ENCODE assay signal across 19 cellular contexts in genomic region chr22:38770257-38770949, GRCh38. TPM values are rescaled to one million over a fixed set of nuclear protein-coding genes. Genes with fewer than 3 reads are reported as not detected.
DNase-seq lines count a peak whose midpoint lies in the region; ATAC-seq and TF ChIP-seq lines count a peak whose summit lies in the region.
"Had no signal": no experiment of that assay in that cellular context is flagged by ENCODE, and none has a peak within 500 bp of the region (broad histone marks: within the 10 kb centered on the region; RNA-seq: fewer than 3 reads in every experiment).

No MANE protein-coding gene starts in this region.

- dilution Hi-C loops in mammary epithelial cell (cut with HindIII; ENCODE audit: low sequenced_read_pairs), result no loop called here

- no peak overlapping the region for H2BK12ac ChIP-seq in mesenchymal stem cell (ENCODE audit: low read length in 2 of 2)

- H3K36me3 Mint-ChIP-seq in chondrocyte (ENCODE audit: low read depth), result peaks cover under 1% of the 10 kb centered on the region
- H3K36me3 Mint-ChIP-seq in stimulated activated memory B cell treated with anti-CD40 and anti-IgM and Interleukin-4, amounts not matched to agents 10 μg/mL and 1 μg/mL and 100 μg/mL, for 72 hours, result no peaks in the 10 kb centered on the region
- H3K36me3 Mint-ChIP-seq: CD4-positive, alpha-beta memory T cell had no signal

- ATAC-seq in stimulated activated memory B cell treated with anti-CD40 and anti-IgM and Interleukin-4, amounts not matched to agents 10 μg/mL and 1 μg/mL and 100 μg/mL, for 72 hours, result no peak
- ATAC-seq: A549 had no signal

- H3K18ac ChIP-seq in mesenchymal stem cell (ENCODE audit: low read depth in 1 of 2, low read length in 2 of 2), result no peak overlapping the region

- no peaks in the 10 kb centered on the region for H3K9me3 Mint-ChIP-seq in chondrocyte (ENCODE audit: low read depth)
- no peaks in the 10 kb centered on the region for H3K9me3 Mint-ChIP-seq in stimulated activated memory B cell treated with anti-CD40 and anti-IgM and Interleukin-4, amounts not matched to agents 10 μg/mL and 1 μg/mL and 100 μg/mL, for 72 hours
- H3K9me3 Mint-ChIP-seq: CD4-positive, alpha-beta memory T cell had no signal

- H3K4ac ChIP-seq in mesenchymal stem cell (ENCODE audit: low read depth in 1 of 2, low read length in 2 of 2), result no peak overlapping the region

- H3K79me2 ChIP-seq in mammary epithelial cell (ENCODE audit: insufficient read depth, low read length), result no peaks in the 10 kb centered on the region

- H2BK120ac ChIP-seq in mesenchymal stem cell (ENCODE audit: low read depth, low read length), result no peak overlapping the region

- intact Hi-C loops in A673 (cut with micrococcal nuclease; ENCODE audit: unreplicated experiment) (no loop called here), mammary epithelial cell (cut with micrococcal nuclease) (no loop called here)

- no peak overlapping the region for H2BK5ac ChIP-seq in mesenchymal stem cell (ENCODE audit: low read depth, low read length, poor library complexity, severe bottlenecking)

- DNase-seq in A673 (ENCODE audit: low spot score), result no peak
- DNase-seq in chondrocyte (ENCODE audit: low spot score), result peak; percentile 72
- no peak for DNase-seq in mesenchymal stem cell
- no peak for DNase-seq in NCI-H2081 (lab: John Stamatoyannopoulos, UW)
- DNase-seq in mammary epithelial cell, result no peak
- DNase-seq in GM13976 (ENCODE audit: low spot score), result no peak
- DNase-seq: 8988T; C1 segment of cervical spinal cord; Calu3; CD4-positive, alpha-beta memory T cell; COR-L47; DMS53; DMS79 treated with DMSO at 0.1 percent for 48 hours; GF-D8; GM23248; H7; HCEC 1CT had no signal

- no peak overlapping the region for H3K9ac ChIP-seq in mesenchymal stem cell (ENCODE audit: low read length)
- H3K9ac ChIP-seq in mammary epithelial cell (ENCODE audit: insufficient read depth, low read length), result no peak overlapping the region
- H3K9ac ChIP-seq: GM23248 had no signal

- H2AFZ ChIP-seq in mesenchymal stem cell (ENCODE audit: low read depth, low read length) (no peak overlapping the region), mammary epithelial cell (ENCODE audit: low read depth, low read length) (no peak overlapping the region)
- H2AFZ ChIP-seq: GM23248 had no signal

- no peak overlapping the region for H3K27ac Mint-ChIP-seq in chondrocyte (ENCODE audit: unreplicated experiment)
- peak overlapping the region; percentile 10 for H3K27ac Mint-ChIP-seq in stimulated activated memory B cell treated with anti-CD40 and anti-IgM and Interleukin-4, amounts not matched to agents 10 μg/mL and 1 μg/mL and 100 μg/mL, for 72 hours

- in situ Hi-C loops in mammary epithelial cell (cut with MboI; ENCODE audit: low sequenced_read_pairs in 2 of 2), result loop anchor here in 1 of 2 donors (25.0 kb wide), 2 partner anchors 242 to 542 kb away; partner anchors contain the start of genes APOBEC3C, APOBEC3D and RPL3
- in situ Hi-C loops in GM13976 (cut with MboI; ENCODE audit: low sequenced_read_pairs, unreplicated experiment), result no loop called here

- H3K9me3 ChIP-seq in A673 (ENCODE audit: low read depth, low read length, poor library complexity, severe bottlenecking), result no peaks in the 10 kb centered on the region
- no peaks in the 10 kb centered on the region for H3K9me3 ChIP-seq in mesenchymal stem cell (ENCODE audit: control insufficient read depth, low read length)
- no peaks in the 10 kb centered on the region for H3K9me3 ChIP-seq in mammary epithelial cell (replicated peaks; ENCODE audit: insufficient read depth, low read length)
- H3K9me3 ChIP-seq: A549 had no signal

- no TSS peak for BruUV-seq in A673 (replicated peaks; lab: Mats Ljungman, UMichigan)
- BruUV-seq in mammary epithelial cell (replicated peaks; lab: Mats Ljungman, UMichigan), result no TSS peak

- no peaks in the 10 kb centered on the region for H3K27me3 Mint-ChIP-seq in chondrocyte (ENCODE audit: low read depth)
- H3K27me3 Mint-ChIP-seq in stimulated activated memory B cell treated with anti-CD40 and anti-IgM and Interleukin-4, amounts not matched to agents 10 μg/mL and 1 μg/mL and 100 μg/mL, for 72 hours, result no peaks in the 10 kb centered on the region
- H3K27me3 Mint-ChIP-seq: CD4-positive, alpha-beta memory T cell had no signal

- no peak overlapping the region for H3K4me2 ChIP-seq in mesenchymal stem cell (ENCODE audit: low read length, poor library complexity, severe bottlenecking)
- no peak overlapping the region for H3K4me2 ChIP-seq in mammary epithelial cell (ENCODE audit: insufficient read depth, low read depth, low read length)
- H3K4me2 ChIP-seq: A549 had no signal

- H4K91ac ChIP-seq in mesenchymal stem cell (ENCODE audit: low read length), result peak overlapping the region; percentile 25

- no peak overlapping the region for H4K8ac ChIP-seq in mesenchymal stem cell (ENCODE audit: low read length)

- no peak overlapping the region for H3K4me3 Mint-ChIP-seq in chondrocyte (ENCODE audit: unreplicated experiment)
- no peak overlapping the region for H3K4me3 Mint-ChIP-seq in stimulated activated memory B cell treated with anti-CD40 and anti-IgM and Interleukin-4, amounts not matched to agents 10 μg/mL and 1 μg/mL and 100 μg/mL, for 72 hours
- H3K4me3 Mint-ChIP-seq: CD4-positive, alpha-beta memory T cell had no signal

- H3K36me3 ChIP-seq in A673 (ENCODE audit: insufficient read depth, low read length, poor library complexity, severe bottlenecking) (no peaks in the 10 kb centered on the region), mesenchymal stem cell (ENCODE audit: control insufficient read depth in 1 of 2, insufficient read depth in 2 of 2, low read depth in 1 of 2, low read length in 2 of 2) (no peaks in the 10 kb centered on the region), mammary epithelial cell (ENCODE audit: insufficient read depth, low read length) (no peaks in the 10 kb centered on the region)

- H4K20me1 ChIP-seq in mammary epithelial cell (ENCODE audit: insufficient read depth, low read length), result no peaks in the 10 kb centered on the region

- 88% methylated on average over 16 of the region's 16 CpGs for WGBS in mesenchymal stem cell
- WGBS in mammary epithelial cell (ENCODE audit: low coverage, missing lambda C conversion rate), result 95% methylated on average over 13 of the region's 16 CpGs

- H3K27me3 ChIP-seq in A673 (replicated peaks; ENCODE audit: insufficient read depth, low read depth, low read length, poor library complexity), result no peaks in the 10 kb centered on the region
- H3K27me3 ChIP-seq in mesenchymal stem cell (ENCODE audit: control insufficient read depth in 1 of 2, insufficient read depth in 1 of 2, low read length in 2 of 2), result peaks cover 0 to 6% of the 10 kb centered on the region in 2 experiments
- no peaks in the 10 kb centered on the region for H3K27me3 ChIP-seq in mammary epithelial cell (ENCODE audit: insufficient read depth, low read length)

- H3K23ac ChIP-seq in mesenchymal stem cell (ENCODE audit: low read length in 2 of 2), result no peak overlapping the region

- H3K79me1 ChIP-seq in mesenchymal stem cell (replicated peaks; ENCODE audit: low read length, poor library complexity, severe bottlenecking), result no peaks in the 10 kb centered on the region

- H3K4me1 ChIP-seq in A673 (ENCODE audit: insufficient read depth, low read length, poor library complexity, severe bottlenecking) (peaks cover 31% of the 10 kb centered on the region), mesenchymal stem cell (ENCODE audit: control insufficient read depth, insufficient read depth, low read depth, low read length) (peaks cover 10% of the 10 kb centered on the region), mammary epithelial cell (ENCODE audit: insufficient read depth, low read length) (peaks cover 18% of the 10 kb centered on the region)

- no peaks in the 10 kb centered on the region for H3K4me1 Mint-ChIP-seq in chondrocyte (ENCODE audit: low read depth)
- H3K4me1 Mint-ChIP-seq in stimulated activated memory B cell treated with anti-CD40 and anti-IgM and Interleukin-4, amounts not matched to agents 10 μg/mL and 1 μg/mL and 100 μg/mL, for 72 hours, result peaks cover 13% of the 10 kb centered on the region

- POLR2A ChIA-PET in A673 (lab: Charles Lee; ENCODE audit: low non-redundant PET), result interaction anchor here (0.6 kb wide), 1 partner anchor 12 kb away, joined by 12 read pairs; no protein-coding TSS in a partner anchor

- TF ChIP-seq CTCF in A673 (conservative IDR thresholded peaks at IDR 0.05; ENCODE audit: low read depth, low read length) (no peak), chondrocyte (IDR thresholded peaks at IDR 0.05) (no peak), mammary epithelial cell (conservative IDR thresholded peaks at IDR 0.05 in 1 of 2, IDR thresholded peaks at IDR 0.05 in 1 of 2; ENCODE audit: extremely low read depth in 1 of 2, insufficient read depth in 1 of 2, low read depth in 1 of 2, low read length in 2 of 2) (no peak), GM13976 (IDR thresholded peaks at IDR 0.05; ENCODE audit: borderline replicate concordance, control extremely low read depth, extremely low read depth, insufficient read depth, missing control alignments) (no peak)

- H3K14ac ChIP-seq in mesenchymal stem cell (ENCODE audit: low read length in 2 of 2), result no peak overlapping the region

- CTCF ChIA-PET in A673 (lab: Charles Lee), result interaction anchor here (0.6 to 1.7 kb wide), 3 partner anchors 100 to 561 kb away, joined by 4 to 24 read pairs (median 5); partner anchors contain the start of gene CBX6
- CTCF ChIA-PET in mammary epithelial cell (lab: Charles Lee; ENCODE audit: low non-redundant PET), result interaction anchor here (0.5 kb wide), 1 partner anchor 233 kb away, joined by 5 read pairs; no protein-coding TSS in a partner anchor

- H2BK15ac ChIP-seq in mesenchymal stem cell (ENCODE audit: low read depth, poor library complexity, severe bottlenecking), result no peak overlapping the region

- peak overlapping the region; percentile 54 for H3K27ac ChIP-seq in A673 (ENCODE audit: low read depth, low read length, poor library complexity, severe bottlenecking)
- H3K27ac ChIP-seq in mesenchymal stem cell (ENCODE audit: low read length, poor library complexity, severe bottlenecking), result no peak overlapping the region
- H3K27ac ChIP-seq in mammary epithelial cell (ENCODE audit: insufficient read depth, low read depth, low read length), result no peak overlapping the region
- H3K27ac ChIP-seq: GM23248 had no signal

- H2AK5ac ChIP-seq in mesenchymal stem cell (ENCODE audit: low read length, severe bottlenecking), result no peak overlapping the region

- H3K4me3 ChIP-seq in A673 (ENCODE audit: low read depth, low read length, poor library complexity, severe bottlenecking) (no peak overlapping the region), mesenchymal stem cell (ENCODE audit: insufficient read depth in 1 of 2, low read depth in 1 of 2, low read length in 2 of 2) (no peak overlapping the region), mammary epithelial cell (replicated peaks in 1 of 3; ENCODE audit: insufficient read depth in 1 of 3, low read depth in 2 of 3, low read length in 3 of 3) (no peak overlapping the region)
- H3K4me3 ChIP-seq: A549, GM23248 had no signal

RNA-seq across cellular contexts. Expression of gene SUN2, which starts 14.6 kb away (rescaled TPM):
- total RNA-seq in A673 (2021) (104 and 110 TPM in 2 replicates), chondrocyte (89.6 to 124 TPM (median 124 TPM) in 3 replicates), mammary epithelial cell (100 to 1,000 TPM in 1 of 2 donors, 10 to 100 TPM in 1; 70.3 to 106 TPM)
- 22.3 TPM for polyA plus RNA-seq in mesenchymal stem cell (2013, experiment 1 of 2)
- 21.7 TPM for polyA plus RNA-seq in mesenchymal stem cell (2013, experiment 2 of 2)
- polyA plus RNA-seq in mammary epithelial cell, result 39.1 TPM
- 142 TPM for polyA minus RNA-seq in mammary epithelial cell

RNA-seq across cellular contexts. Expression of gene DNAL4, which starts 23.5 kb away (rescaled TPM):
- total RNA-seq in A673 (2021), result 51.7 and 59.1 TPM in 2 replicates
- total RNA-seq in chondrocyte, result 10.8 to 14.3 TPM (median 11.8 TPM) in 3 replicates
- 11.2 TPM for polyA plus RNA-seq in mesenchymal stem cell (2013, experiment 1 of 2)
- 11.2 TPM for polyA plus RNA-seq in mesenchymal stem cell (2013, experiment 2 of 2)
- total RNA-seq in mammary epithelial cell, result 10 to 100 TPM; 12.6 to 13.5 TPM
- 11.4 TPM for polyA plus RNA-seq in mammary epithelial cell
- 3.4 TPM for polyA minus RNA-seq in mammary epithelial cell
